Comparison of ENCODE assay signal across 15 cellular contexts in genomic region chr20:38888059-38888831, GRCh38. TPM values are rescaled to one million over a fixed set of nuclear protein-coding genes. Genes with fewer than 3 reads are reported as not detected.
A peak's percentile ranks its signal among the peaks of the same experiment; 100 is the strongest.
DNase-seq lines count a peak whose midpoint lies in the region; ATAC-seq, FAIRE-seq and TF ChIP-seq lines count a peak whose summit lies in the region.
"Had no signal": no experiment of that assay in that cellular context is flagged by ENCODE, and none has a peak within 500 bp of the region (broad histone marks: within the 10 kb centered on the region; RNA-seq: fewer than 3 reads in every experiment).

No MANE protein-coding gene starts in this region.

- H4K5ac ChIP-seq in H1 (ENCODE audit: insufficient read length, low read depth, low read length) = no peak overlapping the region

- H2BK15ac ChIP-seq in H1 (ENCODE audit: low read length) = no peak overlapping the region

- H3K4me2 ChIP-seq in H1 (ENCODE audit: insufficient read depth in 1 of 2, low read depth in 2 of 2, low read length in 2 of 2) = no peak overlapping the region

- H3K4me1 Mint-ChIP-seq in IgD-negative memory B cell = peaks cover 41 to 53% (median 42%) of the 10 kb centered on the region in 3 donors
- H3K4me1 Mint-ChIP-seq in naive thymus-derived CD8-positive, alpha-beta T cell = peaks cover 10 to 48% (median 26%) of the 10 kb centered on the region in 4 donors

- no peak overlapping the region for H3K27ac ChIP-seq in H1 (ENCODE audit: low read depth, low read length)
- H3K27ac ChIP-seq: lower lobe of right lung, neutrophil had no signal

- peaks cover 10% of the 10 kb centered on the region for H3K36me3 Mint-ChIP-seq in IgD-negative memory B cell
- H3K36me3 Mint-ChIP-seq in naive thymus-derived CD8-positive, alpha-beta T cell = peaks cover 0 to 2% (median 0%) of the 10 kb centered on the region in 3 donors

- H3K9ac ChIP-seq in H1 (replicated peaks in 1 of 4; ENCODE audit: extremely low read depth in 1 of 4, low read depth in 3 of 4, low read length in 3 of 4) = no peak overlapping the region

- peak overlapping the region; percentile 29; the same call in 1 of the 2 replicates for H4K8ac ChIP-seq in H1 (ENCODE audit: extremely low read depth, insufficient read depth, low read length)

- H2AFZ ChIP-seq in H1 (ENCODE audit: low read length) = no peak overlapping the region

- no peaks in the 10 kb centered on the region for H3K27me3 Mint-ChIP-seq in IgD-negative memory B cell
- H3K27me3 Mint-ChIP-seq in naive thymus-derived CD8-positive, alpha-beta T cell = no peaks in the 10 kb centered on the region

- no peak overlapping the region; the same call in 1 of the 2 replicates for H2BK12ac ChIP-seq in H1 (ENCODE audit: low read depth, low read length)

- H3K9me3 Mint-ChIP-seq in IgD-negative memory B cell = no peaks in the 10 kb centered on the region
- no peaks in the 10 kb centered on the region for H3K9me3 Mint-ChIP-seq in naive thymus-derived CD8-positive, alpha-beta T cell

- H3K18ac ChIP-seq in H1 (ENCODE audit: extremely low read depth, low read length) = no peak overlapping the region

- no peaks in the 10 kb centered on the region; the same call in 1 of the 2 replicates for H3K79me1 ChIP-seq in H1 (ENCODE audit: low read depth, low read length)

- no peak overlapping the region for H3K4ac ChIP-seq in H1 (replicated peaks; ENCODE audit: insufficient read length, low read depth, low read length)

- H3K4me3 ChIP-seq in H1 (ENCODE audit: extremely low read depth in 1 of 4, insufficient read depth in 2 of 4, low read depth in 3 of 4, low read length in 4 of 4) = no peak overlapping the region
- H3K4me3 ChIP-seq: lower lobe of right lung had no signal

- ATAC-seq in naive thymus-derived CD8-positive, alpha-beta T cell = no peak
- ATAC-seq in HG03378 (IDR thresholded peaks at IDR 0.05; ENCODE audit: unreplicated experiment) (no peak), GM19463 (IDR thresholded peaks at IDR 0.05; ENCODE audit: unreplicated experiment) (no peak), GM19397 (IDR thresholded peaks at IDR 0.05; ENCODE audit: unreplicated experiment) (no peak)
- ATAC-seq: activated CD4-positive, CD25-positive, alpha-beta regulatory T cell treated with anti-CD3 and anti-CD28 coated beads, Interleukin-2, amount 50 U/mL, for 24 hours; lower lobe of right lung had no signal

- H3K36me3 ChIP-seq in H1 (ENCODE audit: control insufficient read depth in 2 of 4, insufficient read depth in 4 of 4, low read length in 3 of 4) = no peaks in the 10 kb centered on the region
- H3K36me3 ChIP-seq: lower lobe of right lung, neutrophil had no signal

- peak overlapping the region in 2 of 4 donors; percentile 33 to 61 for H3K4me3 Mint-ChIP-seq in IgD-negative memory B cell
- no peak overlapping the region for H3K4me3 Mint-ChIP-seq in naive thymus-derived CD8-positive, alpha-beta T cell

- no peak for TF ChIP-seq EP300 in H1 (IDR thresholded peaks at IDR 0.05; ENCODE audit: borderline replicate concordance in 1 of 2, low read depth in 2 of 2, low read length in 2 of 2)

- FAIRE-seq in H1 (lab: Jason Lieb, UNC) = no peak

- H3K79me2 ChIP-seq in H1 (ENCODE audit: control insufficient read depth in 1 of 2, insufficient read depth in 2 of 2, low read length in 2 of 2) = no peaks in the 10 kb centered on the region

- peak in 10 of 14 donors; percentile 17 to 74 (median 56) for DNase-seq in C1 segment of cervical spinal cord (lab: John Stamatoyannopoulos, UW)
- no peak for DNase-seq in H1 (ENCODE audit: low read depth in 1 of 2, low spot score in 2 of 2)
- DNase-seq in naive thymus-derived CD8-positive, alpha-beta T cell = no peak
- DNase-seq: AML-193; lower lobe of right lung; NCI-H774; RPMI8226; stimulated activated CD4-positive, alpha-beta T cell treated with anti-CD3 and anti-CD28 coated beads, Interleukin-4, amount 100 ng/mL, for 4 hours; T-helper 1 cell had no signal

- peaks cover under 1 to 9% (median 3%) of the 10 kb centered on the region in 4 experiments; a peak in 6 of 7 replicates for H3K4me1 ChIP-seq in H1 (replicated peaks in 1 of 4; ENCODE audit: control insufficient read depth in 3 of 4, insufficient read depth in 4 of 4, low read length in 3 of 4)

- peaks cover 2% of the 10 kb centered on the region; the same call in 1 of the 2 replicates for H3K23me2 ChIP-seq in H1 (ENCODE audit: low read depth, low read length)

- H3K27me3 ChIP-seq in H1 (replicated peaks in 1 of 4; ENCODE audit: control insufficient read depth in 3 of 4, extremely low read depth in 1 of 4, insufficient read depth in 3 of 4, low read length in 3 of 4) = no peaks in the 10 kb centered on the region
- H3K27me3 ChIP-seq: neutrophil had no signal

- H2BK20ac ChIP-seq in H1 (ENCODE audit: low read length) = no peak overlapping the region

- no peak for TF ChIP-seq CTCF in H1 (IDR thresholded peaks at IDR 0.05; ENCODE audit: control extremely low read depth in 1 of 3, insufficient read depth in 1 of 3, low read depth in 1 of 3, low read length in 3 of 3)

- POLR2A ChIA-PET in H1 (lab: Charles Lee; ENCODE audit: partially characterized antibody) = interaction anchor here (0.9 to 1.1 kb wide), 2 partner anchors 9 to 11 kb away, joined by 3 read pairs; no protein-coding TSS in a partner anchor
- POLR2A ChIA-PET in naive thymus-derived CD8-positive, alpha-beta T cell (lab: Charles Lee) = interaction anchor here (0.6 to 1.3 kb wide), 2 partner anchors 66 to 140 kb away, joined by 5 to 6 read pairs; partner anchors contain the start of gene ACTR5

- no peak for TF ChIP-seq POLR2A in H1 (IDR thresholded peaks at IDR 0.05; ENCODE audit: control extremely low read depth in 1 of 2, low read depth in 2 of 2, low read length in 2 of 2)

- no peak overlapping the region for H3K56ac ChIP-seq in H1 (replicated peaks; ENCODE audit: insufficient read length, low read depth, low read length)

- no peak overlapping the region for H2AK5ac ChIP-seq in H1 (ENCODE audit: low read depth, low read length)

- CTCF ChIA-PET in H1 (lab: Charles Lee; ENCODE audit: partially characterized antibody) = interaction anchor here (0.5 to 2.5 kb wide), 9 partner anchors 10 to 238 kb away, joined by 3 to 8 read pairs (median 4); no protein-coding TSS in a partner anchor

- H4K91ac ChIP-seq in H1 (replicated peaks; ENCODE audit: insufficient read length, low read length) = no peak overlapping the region

- no peak for TF ChIP-seq RAD21 in H1 (IDR thresholded peaks at IDR 0.05 in 1 of 2, conservative IDR thresholded peaks at IDR 0.05 in 1 of 2; ENCODE audit: low read depth in 2 of 2, low read length in 2 of 2)

- H3K9me3 ChIP-seq in H1 (ENCODE audit: insufficient read depth in 2 of 2, low read depth in 1 of 2, low read length in 1 of 2) = no peaks in the 10 kb centered on the region
- H3K9me3 ChIP-seq: lower lobe of right lung, neutrophil had no signal

- H2BK120ac ChIP-seq in H1 (replicated peaks; ENCODE audit: low read depth, low read length) = no peak overlapping the region

- peak overlapping the region; percentile 10 to 62 (median 45) for H3K27ac Mint-ChIP-seq in IgD-negative memory B cell
- peak overlapping the region in 8 of 10 donors; percentile 13 to 63 (median 37) for H3K27ac Mint-ChIP-seq in naive thymus-derived CD8-positive, alpha-beta T cell

- 0 out of 2 replicates have a peak overlapping the region, but pooled peaks have one; percentile 28 for H2BK5ac ChIP-seq in H1 (ENCODE audit: low read depth, low read length)

- H3K14ac ChIP-seq in H1 (ENCODE audit: insufficient read length) = no peak overlapping the region

- 88% methylated on average over 13 of the region's 13 CpGs; no CpG with 5 or more reads in 1 of the 2 experiments for WGBS in H1 (ENCODE audit: extremely low coverage in 1 of 2, insufficient coverage in 1 of 2, insufficient read length in 1 of 2, insufficient replicate concordance in 2 of 2, low coverage in 1 of 2, low lambda C conversion rate in 2 of 2, missing lambda C conversion rate in 1 of 2), 2 experiments

- peaks cover 0 to 2% of the 10 kb centered on the region in 2 experiments for H4K20me1 ChIP-seq in H1 (replicated peaks in 1 of 2; ENCODE audit: control insufficient read depth in 1 of 2, insufficient read depth in 2 of 2, low read length in 2 of 2)

- no peak overlapping the region for H3K23ac ChIP-seq in H1 (ENCODE audit: insufficient read length)

TF ChIP-seq in H1, 55 proteins besides CTCF, POLR2A, EP300 and RAD21:
- TF ChIP-seq TAF7 (optimal IDR thresholded peaks at IDR 0.05; ENCODE audit: borderline replicate concordance, low read depth, low read length) = no peak
- no peak for TF ChIP-seq FOSL1 (IDR thresholded peaks at IDR 0.05; ENCODE audit: insufficient read depth, low read depth, low read length)
- TF ChIP-seq PHF8 (conservative IDR thresholded peaks at IDR 0.05; ENCODE audit: low read depth, low read length) = no peak
- TF ChIP-seq SAP30 (IDR thresholded peaks at IDR 0.05; ENCODE audit: insufficient read depth, insufficient replicate concordance, low read length) = no peak
- TF ChIP-seq JUND (IDR thresholded peaks at IDR 0.05; ENCODE audit: low read length) = no peak
- no peak for TF ChIP-seq POU5F1 (IDR thresholded peaks at IDR 0.05; ENCODE audit: low read depth, low read length)
- no peak for TF ChIP-seq RNF2 (IDR thresholded peaks at IDR 0.05; ENCODE audit: borderline replicate concordance, low read depth, low read length, missing control alignments, poor library complexity, severe bottlenecking)
- TF ChIP-seq NANOG (IDR thresholded peaks at IDR 0.05; ENCODE audit: insufficient read depth, low read depth, low read length, poor library complexity, severe bottlenecking) = no peak
- TF ChIP-seq SUZ12 (IDR thresholded peaks at IDR 0.05; ENCODE audit: low read length) = no peak
- no peak for TF ChIP-seq KDM1A (IDR thresholded peaks at IDR 0.05; ENCODE audit: borderline replicate concordance, low read length)
- TF ChIP-seq HDAC2 (IDR thresholded peaks at IDR 0.05; ENCODE audit: borderline replicate concordance in 1 of 2, low read depth in 2 of 2, low read length in 2 of 2) = no peak
TF ChIP-seq in H1: peak in this region for 0.

RNA-seq across cellular contexts. Expression of gene FAM83D, which starts 38.0 kb away (rescaled TPM):
- polyA plus RNA-seq in IgD-negative memory B cell (0.75 TPM), H1 (2011; rRNA removed) (47.2 and 60.9 TPM in 2 replicates)
- 61.4 and 62.6 TPM in 2 replicates for total RNA-seq in H1 (2021; fragmentation: NEBNext Ultra II Directional; extraction: Animal tissue kit (Norgen Biotek cat#: 25700))
- polyA plus RNA-seq in H1 (2011; cell fraction: cytosol; rRNA removed) = 63.9 TPM
- 42.1 TPM for polyA plus RNA-seq in H1 (2011; cell fraction: nucleus; rRNA removed)
- polyA plus RNA-seq in H1 (2012, experiment 1 of 2) = 39.8 to 46.0 TPM (median 43.3 TPM) in 4 replicates
- polyA plus RNA-seq in H1 (2012, experiment 2 of 2) = 24.2 TPM
- 37.7 TPM for polyA plus RNA-seq in H1 (2013, experiment 1 of 2)
- polyA plus RNA-seq in H1 (2013, experiment 2 of 2) = 37.8 TPM
- polyA minus RNA-seq in H1 (2011; rRNA and poly(A)+ RNA removed) = 59.5 and 70.5 TPM in 2 replicates
- polyA minus RNA-seq in H1 (2011; cell fraction: cytosol; rRNA and poly(A)+ RNA removed) = 40.0 TPM
- 48.7 TPM for polyA minus RNA-seq in H1 (2011; cell fraction: nucleus; rRNA and poly(A)+ RNA removed)
- total RNA-seq in naive thymus-derived CD8-positive, alpha-beta T cell = 1 to 10 TPM; 1.0 to 1.1 TPM
- polyA plus RNA-seq in naive thymus-derived CD8-positive, alpha-beta T cell = under 1 TPM; 0.46 to 0.56 (median 0.49) TPM

Comparison
In these comparisons a context has a peak if more than half of its experiments do, and no peak if none do; other contexts are left out.
1. DNase-seq: peak in C1 segment of cervical spinal cord (10 of 14); none in H1 (0 of 2) and naive thymus-derived CD8-positive, alpha-beta T cell (0 of 10).
2. RNA of gene FAM83D, which starts 38.0 kb away (polyA plus RNA-seq): 24.2 to 63.9 TPM in H1; 0.75 TPM in IgD-negative memory B cell (single experiment) and 0.46 to 0.56 TPM in naive thymus-derived CD8-positive, alpha-beta T cell; every median in the first group is over 10 times any median in the second.